In genomic region chrY:12662745-12663576, GRCh38 we compare ENCODE assay signal across 8 cellular contexts. TPM values are rescaled to one million over a fixed set of nuclear protein-coding genes. Genes with fewer than 3 reads are reported as not detected.
DNase-seq lines count a peak whose midpoint lies in the region; ATAC-seq and TF ChIP-seq lines count a peak whose summit lies in the region.

No MANE protein-coding gene starts in this region.

- peak overlapping the region; percentile 67 to 72 for H3K4me3 ChIP-seq in cardiac fibroblast (replicated peaks in 1 of 2; ENCODE audit: low read depth in 2 of 2, low read length in 2 of 2)

- intact Hi-C loops in natural killer cell (cut with micrococcal nuclease), result loop anchor here (2.0 kb wide), 1 partner anchor 242 kb away; the partner anchor contains the start of gene DDX3Y

- TF ChIP-seq CTCF in cardiac fibroblast (IDR thresholded peaks at IDR 0.05; ENCODE audit: low read depth, low read length) (no peak), natural killer cell (IDR thresholded peaks at IDR 0.05) (no peak)

- H3K36me3 Mint-ChIP-seq in natural killer cell, result no peaks in the 10 kb centered on the region

- ATAC-seq in GM21390 (IDR thresholded peaks at IDR 0.05; ENCODE audit: unreplicated experiment) (peak; percentile 57), natural killer cell (peak in 2 of 3 donors; percentile 46 to 52), GM18511 (IDR thresholded peaks at IDR 0.05; ENCODE audit: unreplicated experiment) (no peak), HG02970 (IDR thresholded peaks at IDR 0.05; ENCODE audit: low FRiP score, unreplicated experiment) (no peak)

- H3K4me1 Mint-ChIP-seq in natural killer cell, result peaks cover 0 to 16% of the 10 kb centered on the region in 2 donors

- peak overlapping the region in 1 of 2 donors; percentile 91 for H3K27ac Mint-ChIP-seq in natural killer cell

- peak; percentile 39 for DNase-seq in NCI-H2171 treated with DMSO at 0.1 percent for 48 hours (lab: John Stamatoyannopoulos, UW)
- peak; percentile 31 to 44 for DNase-seq in cardiac fibroblast (ENCODE audit: low read depth in 2 of 2)
- DNase-seq in natural killer cell, result peak; percentile 28
- no peak for DNase-seq in kidney tubule cell (ENCODE audit: low spot score)
- no peak for DNase-seq in NCI-H524 (lab: John Stamatoyannopoulos, UW)

- H3K9me3 Mint-ChIP-seq in natural killer cell, result no peaks in the 10 kb centered on the region

- H3K27me3 Mint-ChIP-seq in natural killer cell (ENCODE audit: low read depth in 2 of 2), result no peaks in the 10 kb centered on the region

- H3K4me3 Mint-ChIP-seq in natural killer cell, result no peak overlapping the region

RNA-seq across cellular contexts. Expression of gene USP9Y, which starts 38.1 kb away (rescaled TPM):
- 10 to 100 TPM in 2 of 3 donors, not detected in 1; 32.5 to 38.2 TPM for total RNA-seq in natural killer cell

Comparison
In these comparisons a context has a peak if more than half of its experiments do, and no peak if none do; other contexts are left out.
1. ATAC-seq: peak in GM21390 (single experiment) and natural killer cell (2 of 3); none in GM18511 (single experiment) and HG02970 (single experiment).
2. DNase-seq: peak in NCI-H2171 treated with DMSO at 0.1 percent for 48 hours (single experiment), cardiac fibroblast (2 of 2) and natural killer cell (single experiment); none in kidney tubule cell (single experiment) and NCI-H524 (0 of 2).